In the genomic region with DNA sequence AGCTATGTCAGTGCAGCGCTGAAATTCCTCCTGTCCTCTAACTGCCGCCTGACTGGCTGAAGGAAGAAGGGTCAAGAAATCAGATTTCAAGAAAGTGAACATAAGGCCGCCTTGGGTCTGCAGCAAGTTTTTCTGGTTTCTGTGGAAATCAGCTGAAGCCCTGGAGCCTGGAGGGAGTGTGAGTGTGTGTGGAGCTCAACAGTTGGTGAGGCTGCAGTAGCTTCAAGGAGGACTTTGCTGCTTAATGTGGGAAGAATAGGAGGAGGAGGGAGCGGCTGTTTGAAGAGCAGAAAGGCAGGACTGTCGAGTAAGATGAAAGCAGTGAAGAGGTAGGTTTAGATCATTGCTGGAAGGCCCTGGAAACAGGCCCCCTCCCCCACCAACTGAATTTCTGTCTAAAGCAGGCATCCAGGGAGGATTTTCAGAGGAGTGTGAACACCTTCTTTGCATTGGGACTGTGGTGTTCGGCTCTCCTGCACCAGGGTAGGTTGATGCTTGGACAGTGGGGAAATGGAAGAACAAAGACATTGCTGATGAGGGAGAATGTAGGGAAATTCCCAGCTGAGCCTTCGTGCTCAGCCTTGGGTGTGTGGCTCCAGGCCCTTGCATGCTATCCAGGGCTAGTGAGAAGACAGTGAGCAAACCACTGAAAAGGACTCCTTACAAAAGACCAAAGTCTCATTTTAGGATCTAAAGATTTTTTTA, we compare ENCODE assay signal across 13 cellular contexts.
DNase-seq lines count a peak whose midpoint lies in the region; FAIRE-seq and TF ChIP-seq lines count a peak whose summit lies in the region.
"Had no signal": no experiment of that assay in that cellular context is flagged by ENCODE, and none has a peak within 500 bp of the region (broad histone marks: within the 10 kb centered on the region; RNA-seq: fewer than 3 reads in every experiment).

No MANE protein-coding gene starts in this region.

- H4K91ac ChIP-seq in mesenchymal stem cell (ENCODE audit: low read length): no peak overlapping the region

- H3K14ac ChIP-seq in mesenchymal stem cell (ENCODE audit: low read length in 2 of 2): no peak overlapping the region

- no peak overlapping the region for H3K4ac ChIP-seq in mesenchymal stem cell (ENCODE audit: low read depth in 1 of 2, low read length in 2 of 2)

- WGBS in mesenchymal stem cell: 79% methylated on average over 7 of the region's 7 CpGs

- no peak overlapping the region for H2AFZ ChIP-seq in mesenchymal stem cell (ENCODE audit: low read depth, low read length)

- no peak for FAIRE-seq in bronchial epithelial cell (lab: Jason Lieb, UNC)

- no peak for TF ChIP-seq CTCF in bronchial epithelial cell (IDR thresholded peaks at IDR 0.05; ENCODE audit: insufficient read depth, low read length, severe bottlenecking)

- no peak overlapping the region for H3K23ac ChIP-seq in mesenchymal stem cell (ENCODE audit: low read length in 2 of 2)

- H2BK120ac ChIP-seq in mesenchymal stem cell (ENCODE audit: low read depth, low read length): no peak overlapping the region

- peaks cover 27% of the 10 kb centered on the region for H3K4me1 ChIP-seq in HUES6 (ENCODE audit: control insufficient read depth, insufficient read depth, low read length)
- peaks cover 9% of the 10 kb centered on the region for H3K4me1 ChIP-seq in mesenchymal stem cell (ENCODE audit: control insufficient read depth, insufficient read depth, low read depth, low read length)

- no peak overlapping the region for H2BK5ac ChIP-seq in mesenchymal stem cell (ENCODE audit: low read depth, low read length, poor library complexity, severe bottlenecking)

- H3K27ac ChIP-seq in HUES6 (ENCODE audit: low read depth, low read length) (no peak overlapping the region), mesenchymal stem cell (ENCODE audit: low read length, poor library complexity, severe bottlenecking) (no peak overlapping the region)

- H3K18ac ChIP-seq in mesenchymal stem cell (ENCODE audit: low read depth in 1 of 2, low read length in 2 of 2): no peak overlapping the region

- H2BK15ac ChIP-seq in mesenchymal stem cell (ENCODE audit: low read depth, poor library complexity, severe bottlenecking): no peak overlapping the region

- H3K27me3 ChIP-seq in HUES6 (ENCODE audit: control insufficient read depth, insufficient read depth, low read length) (no peaks in the 10 kb centered on the region), bronchial epithelial cell (ENCODE audit: control insufficient read depth, insufficient read depth, low read length) (no peaks in the 10 kb centered on the region), mesenchymal stem cell (ENCODE audit: control insufficient read depth in 1 of 2, insufficient read depth in 1 of 2, low read length in 2 of 2) (no peaks in the 10 kb centered on the region)

- H2AK5ac ChIP-seq in mesenchymal stem cell (ENCODE audit: low read length, severe bottlenecking): peak overlapping the region; percentile 47

- H4K8ac ChIP-seq in mesenchymal stem cell (ENCODE audit: low read length): no peak overlapping the region

- H3K4me2 ChIP-seq in mesenchymal stem cell (ENCODE audit: low read length, poor library complexity, severe bottlenecking): no peak overlapping the region

- H3K4me3 ChIP-seq in HUES6 (ENCODE audit: low read depth, low read length) (no peak overlapping the region), bronchial epithelial cell (ENCODE audit: low read depth, low read length) (no peak overlapping the region), mesenchymal stem cell (ENCODE audit: insufficient read depth in 1 of 2, low read depth in 1 of 2, low read length in 2 of 2) (no peak overlapping the region)

- DNase-seq in Daoy (ENCODE audit: low read depth): peak; percentile 38
- DNase-seq in bronchial epithelial cell (ENCODE audit: low read depth): peak; percentile 12
- peak; percentile 48 for DNase-seq in mesenchymal stem cell
- DNase-seq in AML-193 (lab: John Stamatoyannopoulos, UW): no peak
- DNase-seq in retina: no peak
- DNase-seq in NCI-H128 (lab: John Stamatoyannopoulos, UW; ENCODE audit: unreplicated experiment): no peak
- DNase-seq in stimulated activated CD4-positive, alpha-beta T cell treated with anti-CD3 and anti-CD28 coated beads, Interleukin-12 subunit alpha, Interleukin-12 subunit beta, amount 100 ng/mL, for 4 hours: no peak
- DNase-seq: activated CD4-positive, alpha-beta T cell treated with anti-CD3 and anti-CD28 coated beads for 4 hours; activated naive CD4-positive, alpha-beta T cell treated with anti-CD3 and anti-CD28 coated beads, Interleukin-2, amount 10 ng/mL, durations not matched to agents 7 days and 5 days; effector memory CD8-positive, alpha-beta T cell; SHP77; stimulated activated CD4-positive, alpha-beta T cell treated with anti-CD3 and anti-CD28 coated beads, Interleukin-4, amount 100 ng/mL, for 1 hour had no signal

- H3K9me3 ChIP-seq in HUES6 (ENCODE audit: control insufficient read depth, insufficient read depth, low read depth, low read length): no peaks in the 10 kb centered on the region
- no peaks in the 10 kb centered on the region for H3K9me3 ChIP-seq in mesenchymal stem cell (ENCODE audit: control insufficient read depth, low read length)

- H3K36me3 ChIP-seq in HUES6 (ENCODE audit: control insufficient read depth, insufficient read depth, low read length) (no peaks in the 10 kb centered on the region), bronchial epithelial cell (ENCODE audit: control insufficient read depth, insufficient read depth, low read length) (no peaks in the 10 kb centered on the region), mesenchymal stem cell (ENCODE audit: control insufficient read depth in 1 of 2, insufficient read depth in 2 of 2, low read depth in 1 of 2, low read length in 2 of 2) (peaks cover 0 to 14% of the 10 kb centered on the region in 2 experiments)

- peaks cover 7% of the 10 kb centered on the region for H3K79me1 ChIP-seq in mesenchymal stem cell (replicated peaks; ENCODE audit: low read length, poor library complexity, severe bottlenecking)

- no peak overlapping the region for H2BK12ac ChIP-seq in mesenchymal stem cell (ENCODE audit: low read length in 2 of 2)

- peak overlapping the region; percentile 12 for H3K9ac ChIP-seq in HUES6 (ENCODE audit: low read length)
- H3K9ac ChIP-seq in mesenchymal stem cell (ENCODE audit: low read length): no peak overlapping the region

Comparison
In these comparisons a context has a peak if more than half of its experiments do, and no peak if none do; other contexts are left out.
1. DNase-seq: peak in Daoy (single experiment), bronchial epithelial cell (single experiment) and mesenchymal stem cell (single experiment); none in AML-193 (0 of 2), retina (single experiment), NCI-H128 (single experiment) and stimulated activated CD4-positive, alpha-beta T cell treated with anti-CD3 and anti-CD28 coated beads, Interleukin-12 subunit alpha, Interleukin-12 subunit beta, amount 100 ng/mL, for 4 hours (single experiment).